2 cellular contexts compared by ENCODE assay signal in the genomic region with DNA sequence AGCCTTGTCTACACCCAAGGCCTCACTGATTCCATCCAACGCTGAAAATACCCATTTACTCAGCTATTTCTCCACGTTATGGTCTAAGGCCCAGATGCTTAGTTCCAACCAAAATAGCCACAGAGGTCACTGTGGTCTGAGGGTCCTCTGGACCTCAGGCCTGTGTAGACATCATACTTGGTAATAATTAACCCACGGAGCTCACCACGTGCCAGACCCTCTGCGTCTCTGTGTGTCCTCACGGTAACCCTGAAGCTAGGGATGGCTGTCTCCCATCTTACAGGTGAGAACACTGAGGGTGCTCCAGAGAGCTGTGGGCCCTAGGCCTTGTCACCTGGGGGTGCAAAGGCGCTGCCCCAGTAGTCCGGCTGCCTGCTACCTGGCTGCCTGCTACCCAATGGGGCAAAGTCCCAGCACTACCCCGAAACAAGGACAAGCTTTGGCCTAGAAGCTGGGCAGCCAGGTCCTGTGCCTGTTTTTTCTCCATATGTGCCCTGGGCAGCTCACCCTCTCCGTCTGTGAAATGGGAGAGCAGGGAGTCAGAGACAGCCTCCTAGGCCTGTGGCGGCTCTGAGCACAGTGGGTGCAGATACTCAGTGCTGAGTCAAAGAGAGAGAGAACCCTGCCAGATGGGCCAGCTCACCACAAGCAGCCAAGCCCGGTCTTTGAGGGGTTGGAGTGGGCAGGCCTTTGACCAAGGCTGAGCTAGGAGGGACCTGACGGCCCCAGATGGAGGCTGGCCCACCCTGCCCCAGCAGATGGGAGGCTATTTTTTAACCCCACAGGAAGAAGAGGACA.
TF ChIP-seq lines count a peak whose summit lies in the region.

No MANE protein-coding gene starts in this region.

TF ChIP-seq in SK-N-SH treated with all-trans-retinoic acid at 6 μM for 48 hours, 23 proteins besides CTCF, POLR2A, EP300 and RAD21 (continued from another document):
- TF ChIP-seq POU6F1 (CRISPR knock-in tag; IDR thresholded peaks at IDR 0.05; ENCODE audit: borderline replicate concordance, low read depth), result no peak

TF ChIP-seq in SK-N-SH, 30 proteins besides CTCF, POLR2A, EP300 and RAD21 (continued from another document):
- TF ChIP-seq JUND (IDR thresholded peaks at IDR 0.05), result no peak
- TF ChIP-seq TEAD4 (IDR thresholded peaks at IDR 0.05; ENCODE audit: borderline replicate concordance, insufficient read depth), result no peak
- TF ChIP-seq RXRA (IDR thresholded peaks at IDR 0.05; ENCODE audit: borderline replicate concordance, low read depth), result no peak
- no peak for TF ChIP-seq FOSL2 (IDR thresholded peaks at IDR 0.05; ENCODE audit: borderline replicate concordance, low read depth)
- no peak for TF ChIP-seq FOXM1 (IDR thresholded peaks at IDR 0.05; ENCODE audit: low read depth)
- no peak for TF ChIP-seq TCF12 (IDR thresholded peaks at IDR 0.05)
- no peak for TF ChIP-seq NFIC (IDR thresholded peaks at IDR 0.05; ENCODE audit: borderline replicate concordance)
